Comparison of ENCODE assay signal across 4 cellular contexts in the genomic region with DNA sequence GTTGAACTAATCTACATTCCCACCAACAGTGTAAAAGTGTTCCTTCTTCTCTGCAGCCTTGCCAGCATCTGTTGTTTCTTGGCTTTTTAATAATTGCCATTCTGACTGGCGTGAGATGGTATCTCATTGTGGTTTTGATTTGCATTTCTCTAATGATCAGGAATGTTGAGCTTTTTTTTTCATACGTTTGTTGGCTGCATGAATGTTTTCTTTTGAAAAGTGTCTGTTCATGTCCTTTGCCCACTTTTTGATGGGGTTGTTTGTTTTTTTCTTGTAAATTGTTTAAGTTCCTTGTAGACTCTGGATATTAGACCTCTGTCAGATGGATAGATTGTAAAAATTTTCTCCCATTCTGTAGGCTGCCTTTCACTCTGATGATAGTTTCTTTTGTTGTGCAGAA. TPM values are rescaled to one million over a fixed set of nuclear protein-coding genes. Genes with fewer than 3 reads are reported as not detected.
DNase-seq lines count a peak whose midpoint lies in the region; FAIRE-seq lines count a peak whose summit lies in the region.
"Not testable (repeated sequence)": the region's sequence is repeated elsewhere in the genome, so short reads cannot be mapped to it uniquely, and the experiment has no call there.

No MANE protein-coding gene starts in this region.

- peak; percentile 13 for DNase-seq in EH (ENCODE audit: low read depth)
- not testable (repeated sequence) for DNase-seq in GM19239 (ENCODE audit: insufficient read length, low spot score)
- DNase-seq in M059J (ENCODE audit: low read depth), result peak; percentile 23

- peak; percentile 39 for FAIRE-seq in GM19239 (lab: Jason Lieb, UNC)
- peak; percentile 23 for FAIRE-seq in endometrium (lab: Jason Lieb, UNC)

RNA-seq across cellular contexts. Expression of a gene that starts 12.0 kb away (rescaled TPM):
- total RNA-seq in M059J (2014; rRNA removed; shearing (Covaris generic)), result 36.7 and 52.5 TPM in 2 replicates

RNA-seq across cellular contexts. Expression of a gene that starts 36.7 kb away (rescaled TPM):
- 7.6 and 11.0 TPM in 2 replicates for total RNA-seq in M059J (2014; rRNA removed; shearing (Covaris generic))
